Comparison of ENCODE assay signal across 1 cellular context in the genomic region with DNA sequence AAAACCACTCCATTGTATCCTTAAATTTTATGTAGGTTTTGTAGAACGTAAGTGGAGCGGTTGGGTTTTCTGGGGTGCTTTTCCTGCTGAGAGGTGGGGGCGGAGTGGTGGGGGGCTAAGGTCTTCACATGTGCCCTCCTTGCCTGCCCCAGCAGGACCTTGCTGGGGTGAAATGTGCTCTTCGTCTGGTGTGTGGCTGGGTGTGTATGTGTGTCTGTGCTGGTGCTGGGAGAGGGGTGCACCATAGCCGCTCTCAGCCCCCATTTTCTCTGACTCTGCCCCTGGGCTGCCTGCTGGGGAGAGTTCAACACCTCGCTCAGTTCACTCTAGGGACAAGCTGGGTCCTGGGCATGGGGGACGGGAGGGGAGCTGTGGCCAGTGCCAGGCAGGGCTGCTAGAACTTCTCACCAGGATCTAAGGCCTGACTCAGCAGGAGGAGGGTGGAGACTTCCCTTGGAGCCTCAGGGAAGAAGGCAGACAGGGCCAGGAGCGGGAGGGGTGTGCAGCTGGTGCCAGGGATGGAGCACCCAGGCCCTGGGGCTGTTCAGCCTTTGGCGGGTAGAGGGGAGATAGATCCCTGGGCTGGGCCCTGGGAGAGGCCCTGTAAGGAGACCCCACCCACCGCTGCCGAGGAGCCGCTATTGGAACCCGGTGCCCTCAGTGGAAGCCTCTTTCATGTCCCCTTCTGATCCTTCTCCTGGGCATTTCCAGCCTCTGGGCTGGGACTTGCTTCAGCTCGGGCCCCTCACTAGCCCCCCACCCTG.
TF ChIP-seq lines count a peak whose summit lies in the region.

No MANE protein-coding gene starts in this region.

TF ChIP-seq in HEK293, 187 proteins besides CTCF, POLR2A, EP300 and RAD21 (continued from another document):
- TF ChIP-seq, protein P1, sequence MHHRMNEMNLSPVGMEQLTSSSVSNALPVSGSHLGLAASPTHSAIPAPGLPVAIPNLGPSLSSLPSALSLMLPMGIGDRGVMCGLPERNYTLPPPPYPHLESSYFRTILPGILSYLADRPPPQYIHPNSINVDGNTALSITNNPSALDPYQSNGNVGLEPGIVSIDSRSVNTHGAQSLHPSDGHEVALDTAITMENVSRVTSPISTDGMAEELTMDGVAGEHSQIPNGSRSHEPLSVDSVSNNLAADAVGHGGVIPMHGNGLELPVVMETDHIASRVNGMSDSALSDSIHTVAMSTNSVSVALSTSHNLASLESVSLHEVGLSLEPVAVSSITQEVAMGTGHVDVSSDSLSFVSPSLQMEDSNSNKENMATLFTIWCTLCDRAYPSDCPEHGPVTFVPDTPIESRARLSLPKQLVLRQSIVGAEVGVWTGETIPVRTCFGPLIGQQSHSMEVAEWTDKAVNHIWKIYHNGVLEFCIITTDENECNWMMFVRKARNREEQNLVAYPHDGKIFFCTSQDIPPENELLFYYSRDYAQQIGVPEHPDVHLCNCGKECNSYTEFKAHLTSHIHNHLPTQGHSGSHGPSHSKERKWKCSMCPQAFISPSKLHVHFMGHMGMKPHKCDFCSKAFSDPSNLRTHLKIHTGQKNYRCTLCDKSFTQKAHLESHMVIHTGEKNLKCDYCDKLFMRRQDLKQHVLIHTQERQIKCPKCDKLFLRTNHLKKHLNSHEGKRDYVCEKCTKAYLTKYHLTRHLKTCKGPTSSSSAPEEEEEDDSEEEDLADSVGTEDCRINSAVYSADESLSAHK (tag by site-specific recombination; IDR thresholded peaks at IDR 0.05): no peak
- TF ChIP-seq, protein P2, sequence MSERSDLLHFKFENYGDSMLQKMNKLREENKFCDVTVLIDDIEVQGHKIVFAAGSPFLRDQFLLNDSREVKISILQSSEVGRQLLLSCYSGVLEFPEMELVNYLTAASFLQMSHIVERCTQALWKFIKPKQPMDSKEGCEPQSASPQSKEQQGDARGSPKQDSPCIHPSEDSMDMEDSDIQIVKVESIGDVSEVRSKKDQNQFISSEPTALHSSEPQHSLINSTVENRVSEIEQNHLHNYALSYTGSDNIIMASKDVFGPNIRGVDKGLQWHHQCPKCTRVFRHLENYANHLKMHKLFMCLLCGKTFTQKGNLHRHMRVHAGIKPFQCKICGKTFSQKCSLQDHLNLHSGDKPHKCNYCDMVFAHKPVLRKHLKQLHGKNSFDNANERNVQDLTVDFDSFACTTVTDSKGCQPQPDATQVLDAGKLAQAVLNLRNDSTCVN (tag by site-specific recombination; optimal IDR thresholded peaks at IDR 0.05): no peak
- no peak for TF ChIP-seq ZNF366 (tag by site-specific recombination; conservative IDR thresholded peaks at IDR 0.05)
